In the genomic region with DNA sequence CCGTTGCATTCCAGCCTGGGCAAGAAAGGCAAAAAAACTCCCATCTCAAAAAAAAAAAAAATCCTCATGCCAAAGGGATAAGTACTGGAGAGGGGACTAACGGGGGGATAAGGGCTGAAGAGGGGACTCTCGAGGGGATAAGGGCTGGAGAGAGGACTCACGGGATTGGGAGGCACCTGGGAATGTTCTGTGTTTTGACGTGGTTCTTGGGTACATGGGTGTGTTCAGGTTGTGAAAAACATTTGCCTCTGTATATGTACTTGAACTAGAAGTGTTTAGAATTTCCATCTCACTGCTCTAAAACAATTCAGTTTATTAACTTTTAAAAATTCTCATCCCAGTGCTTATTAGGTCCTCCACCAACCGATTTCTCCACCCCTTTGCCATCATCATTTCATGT, we compare ENCODE assay signal across 17 cellular contexts. TPM values are rescaled to one million over a fixed set of nuclear protein-coding genes. Genes with fewer than 3 reads are reported as not detected.
DNase-seq lines count a peak whose midpoint lies in the region; ATAC-seq and TF ChIP-seq lines count a peak whose summit lies in the region.
"Had no signal": no experiment of that assay in that cellular context is flagged by ENCODE, and none has a peak within 500 bp of the region (broad histone marks: within the 10 kb centered on the region; RNA-seq: fewer than 3 reads in every experiment).

No MANE protein-coding gene starts in this region.

- no peak overlapping the region for H2AFZ ChIP-seq in parathyroid adenoma

- H3K9ac ChIP-seq in parathyroid adenoma, result no peak overlapping the region
- H3K9ac ChIP-seq: GM23248 had no signal

- no peak for TF ChIP-seq CTCF in left lung (IDR thresholded peaks at IDR 0.05)
- no peak for TF ChIP-seq CTCF in parathyroid adenoma (IDR thresholded peaks at IDR 0.05)
- no peak for TF ChIP-seq CTCF in upper lobe of right lung (IDR thresholded peaks at IDR 0.05)

- no peak overlapping the region for H3K4me2 ChIP-seq in parathyroid adenoma (ENCODE audit: low read length)

- H3K36me3 ChIP-seq in left lung, result no peaks in the 10 kb centered on the region
- H3K36me3 ChIP-seq in parathyroid adenoma (ENCODE audit: control insufficient read depth, insufficient read depth, low read length), result no peaks in the 10 kb centered on the region
- H3K36me3 ChIP-seq in upper lobe of right lung, result no peaks in the 10 kb centered on the region

- H3K79me2 ChIP-seq in parathyroid adenoma, result peaks cover 2% of the 10 kb centered on the region

- DNase-seq in left lung (no peak), upper lobe of right lung (no peak), hypothalamus (lab: John Stamatoyannopoulos, UW) (no peak), ecto neural progenitor cell (ENCODE audit: low spot score) (no peak), SW 1271 (lab: John Stamatoyannopoulos, UW) (no peak)
- DNase-seq: C1 segment of cervical spinal cord; Caco-2; CD8-positive, alpha-beta T cell; DMS153; DND-41; GM23248; H9 had no signal

- ATAC-seq in left lung, result peak; percentile 69
- ATAC-seq in upper lobe of right lung, result peak; percentile 33
- ATAC-seq: CD8-positive, alpha-beta T cell; HCT116 had no signal

- intact Hi-C loops in left lung (cut with DNase I) (no loop called here), upper lobe of right lung (cut with DNase I) (no loop called here)

- H3K9me3 ChIP-seq in left lung (no peaks in the 10 kb centered on the region), parathyroid adenoma (ENCODE audit: control insufficient read depth, low read length) (no peaks in the 10 kb centered on the region), upper lobe of right lung (no peaks in the 10 kb centered on the region)
- H3K9me3 ChIP-seq: Caco-2 had no signal

- H3K27me3 ChIP-seq in left lung (no peaks in the 10 kb centered on the region), parathyroid adenoma (ENCODE audit: control insufficient read depth, insufficient read depth, low read length) (no peaks in the 10 kb centered on the region), upper lobe of right lung (no peaks in the 10 kb centered on the region)

- H3K4me1 ChIP-seq in left lung (no peaks in the 10 kb centered on the region), parathyroid adenoma (peaks cover 44% of the 10 kb centered on the region), upper lobe of right lung (no peaks in the 10 kb centered on the region)
- H3K4me1 ChIP-seq: Caco-2 had no signal

- no peak overlapping the region for H3K4me3 ChIP-seq in left lung
- no peak overlapping the region for H3K4me3 ChIP-seq in parathyroid adenoma (ENCODE audit: low read depth, low read length)
- H3K4me3 ChIP-seq in upper lobe of right lung, result no peak overlapping the region

- H3K27ac ChIP-seq in left lung (no peak overlapping the region), parathyroid adenoma (peak overlapping the region; percentile 95), upper lobe of right lung (no peak overlapping the region)
- H3K27ac ChIP-seq: GM23248 had no signal

RNA-seq across cellular contexts. Expression of gene FKBP6, which starts 4.5 kb away (rescaled TPM):
- total RNA-seq in left lung (under 1 TPM in 1 of 2 donors, not detected in 1; 0.18 TPM), upper lobe of right lung (not detected)
- total RNA-seq: A172; A673; Caco-2; CD8-positive, alpha-beta T cell; GM23248; H4; H9 had no signal

RNA-seq across cellular contexts. Expression of gene TRIM50, which starts 4.6 kb away (rescaled TPM):
- total RNA-seq in left lung (under 1 TPM; 0.34 to 0.38 TPM), upper lobe of right lung (0.20 TPM)
- total RNA-seq: A172; A673; Caco-2; CD8-positive, alpha-beta T cell; GM23248; H4; H9 had no signal

RNA-seq across cellular contexts. Expression of gene NSUN5, which starts 23.8 kb away (rescaled TPM):
- 10 to 100 TPM; 23.4 to 26.0 TPM for total RNA-seq in left lung
- total RNA-seq in upper lobe of right lung, result 22.4 TPM
